8 cellular contexts compared by ENCODE assay signal in genomic region chr2:142865924-142866323, GRCh38. TPM values are rescaled to one million over a fixed set of nuclear protein-coding genes. Genes with fewer than 3 reads are reported as not detected.
DNase-seq lines count a peak whose midpoint lies in the region; ATAC-seq and TF ChIP-seq lines count a peak whose summit lies in the region.

No MANE protein-coding gene starts in this region.

- no peak for TF ChIP-seq CTCF in fibroblast of pulmonary artery (IDR thresholded peaks at IDR 0.05; ENCODE audit: low read length, missing control alignments)

- CTCF ChIA-PET in activated CD4-positive, alpha-beta memory T cell treated with anti-CD3 and anti-CD28 coated beads, Interleukin-2, amount 10 ng/mL, durations not matched to agents 7 days and 5 days (lab: Charles Lee), result interaction anchor here (0.6 kb wide), 1 partner anchor 14 kb away, joined by 3 read pairs; no protein-coding TSS in a partner anchor

- H3K36me3 Mint-ChIP-seq in activated T-helper 2 cell treated with anti-CD3 and anti-CD28 coated beads, Interferon-gamma antibody, Interleukin-2, Interleukin-4, amounts not matched to agents 10 μg/mL and 5 μg/mL and 100 μg/mL, durations not matched to agents 14 hours and 24 hours and 36 hours (ENCODE audit: low read depth), result no peaks in the 10 kb centered on the region
- H3K36me3 Mint-ChIP-seq in activated CD4-positive, alpha-beta memory T cell treated with anti-CD3 and anti-CD28 coated beads, Interleukin-2, amount 10 ng/mL, durations not matched to agents 7 days and 5 days (ENCODE audit: low read depth), result no peaks in the 10 kb centered on the region

- no peak overlapping the region for H3K4me3 Mint-ChIP-seq in activated T-helper 2 cell treated with anti-CD3 and anti-CD28 coated beads, Interferon-gamma antibody, Interleukin-2, Interleukin-4, amounts not matched to agents 10 μg/mL and 5 μg/mL and 100 μg/mL, durations not matched to agents 14 hours and 24 hours and 36 hours (ENCODE audit: low read depth)
- H3K4me3 Mint-ChIP-seq in activated CD4-positive, alpha-beta memory T cell treated with anti-CD3 and anti-CD28 coated beads, Interleukin-2, amount 10 ng/mL, durations not matched to agents 7 days and 5 days, result no peak overlapping the region

- H3K9me3 Mint-ChIP-seq in activated T-helper 2 cell treated with anti-CD3 and anti-CD28 coated beads, Interferon-gamma antibody, Interleukin-2, Interleukin-4, amounts not matched to agents 10 μg/mL and 5 μg/mL and 100 μg/mL, durations not matched to agents 14 hours and 24 hours and 36 hours, result no peaks in the 10 kb centered on the region
- H3K9me3 Mint-ChIP-seq in activated CD4-positive, alpha-beta memory T cell treated with anti-CD3 and anti-CD28 coated beads, Interleukin-2, amount 10 ng/mL, durations not matched to agents 7 days and 5 days, result no peaks in the 10 kb centered on the region

- no peak overlapping the region for H3K4me3 ChIP-seq in fibroblast of pulmonary artery (replicated peaks; ENCODE audit: low read depth, low read length)

- H3K27me3 Mint-ChIP-seq in activated T-helper 2 cell treated with anti-CD3 and anti-CD28 coated beads, Interferon-gamma antibody, Interleukin-2, Interleukin-4, amounts not matched to agents 10 μg/mL and 5 μg/mL and 100 μg/mL, durations not matched to agents 14 hours and 24 hours and 36 hours (ENCODE audit: low read depth), result no peaks in the 10 kb centered on the region
- H3K27me3 Mint-ChIP-seq in activated CD4-positive, alpha-beta memory T cell treated with anti-CD3 and anti-CD28 coated beads, Interleukin-2, amount 10 ng/mL, durations not matched to agents 7 days and 5 days, result peaks cover 3% of the 10 kb centered on the region

- intact Hi-C loops in activated T-helper 2 cell treated with anti-CD3 and anti-CD28 coated beads, Interferon-gamma antibody, Interleukin-2, Interleukin-4, amounts not matched to agents 10 μg/mL and 5 μg/mL and 100 μg/mL, durations not matched to agents 14 hours and 24 hours and 36 hours (cut with micrococcal nuclease), result no loop called here

- H3K27ac Mint-ChIP-seq in activated T-helper 2 cell treated with anti-CD3 and anti-CD28 coated beads, Interferon-gamma antibody, Interleukin-2, Interleukin-4, amounts not matched to agents 10 μg/mL and 5 μg/mL and 100 μg/mL, durations not matched to agents 14 hours and 24 hours and 36 hours, result no peak overlapping the region
- no peak overlapping the region for H3K27ac Mint-ChIP-seq in activated CD4-positive, alpha-beta memory T cell treated with anti-CD3 and anti-CD28 coated beads, Interleukin-2, amount 10 ng/mL, durations not matched to agents 7 days and 5 days

- ATAC-seq in GM21526 (IDR thresholded peaks at IDR 0.05; ENCODE audit: low FRiP score, unreplicated experiment) (peak; percentile 95), HG03575 (IDR thresholded peaks at IDR 0.05; ENCODE audit: extremely low read depth, insufficient number of reproducible peaks, low FRiP score, unreplicated experiment) (peak; percentile 98)

- H3K4me1 Mint-ChIP-seq in activated T-helper 2 cell treated with anti-CD3 and anti-CD28 coated beads, Interferon-gamma antibody, Interleukin-2, Interleukin-4, amounts not matched to agents 10 μg/mL and 5 μg/mL and 100 μg/mL, durations not matched to agents 14 hours and 24 hours and 36 hours (ENCODE audit: low read depth), result no peaks in the 10 kb centered on the region
- no peaks in the 10 kb centered on the region for H3K4me1 Mint-ChIP-seq in activated CD4-positive, alpha-beta memory T cell treated with anti-CD3 and anti-CD28 coated beads, Interleukin-2, amount 10 ng/mL, durations not matched to agents 7 days and 5 days

- POLR2A ChIA-PET in activated CD4-positive, alpha-beta memory T cell treated with anti-CD3 and anti-CD28 coated beads, Interleukin-2, amount 10 ng/mL, durations not matched to agents 7 days and 5 days (lab: Charles Lee), result no interaction called here

- DNase-seq in GDM1 (lab: John Stamatoyannopoulos, UW) (peak; percentile 30), fibroblast of pulmonary artery (ENCODE audit: low read depth) (peak; percentile 8), ecto neural progenitor cell (ENCODE audit: low spot score) (no peak), NCI-H2196 treated with DMSO at 0.1 percent for 48 hours (lab: John Stamatoyannopoulos, UW; ENCODE audit: unreplicated experiment) (no peak)
- no peak for DNase-seq in activated T-helper 2 cell treated with anti-CD3 and anti-CD28 coated beads, Interferon-gamma antibody, Interleukin-2, Interleukin-4, amounts not matched to agents 10 μg/mL and 5 μg/mL and 100 μg/mL, durations not matched to agents 14 hours and 24 hours and 36 hours (ENCODE audit: low spot score)
- no peak for DNase-seq in activated CD4-positive, alpha-beta memory T cell treated with anti-CD3 and anti-CD28 coated beads, Interleukin-2, amount 10 ng/mL, durations not matched to agents 7 days and 5 days

RNA-seq across cellular contexts. Expression of gene KYNU, which starts 11.5 kb away (rescaled TPM):
- total RNA-seq in activated T-helper 2 cell treated with anti-CD3 and anti-CD28 coated beads, Interferon-gamma antibody, Interleukin-2, Interleukin-4, amounts not matched to agents 10 μg/mL and 5 μg/mL and 100 μg/mL, durations not matched to agents 14 hours and 24 hours and 36 hours, result 0.11 TPM in 1 of 2 replicates, not detected in the other
- not detected for total RNA-seq in activated CD4-positive, alpha-beta memory T cell treated with anti-CD3 and anti-CD28 coated beads, Interleukin-2, amount 10 ng/mL, durations not matched to agents 7 days and 5 days

Comparison
In these comparisons a context has a peak if more than half of its experiments do, and no peak if none do; other contexts are left out.
1. DNase-seq: peak in GDM1 (single experiment) and fibroblast of pulmonary artery (single experiment); none in ecto neural progenitor cell (single experiment), NCI-H2196 treated with DMSO at 0.1 percent for 48 hours (single experiment), activated T-helper 2 cell treated with anti-CD3 and anti-CD28 coated beads, Interferon-gamma antibody, Interleukin-2, Interleukin-4, amounts not matched to agents 10 μg/mL and 5 μg/mL and 100 μg/mL, durations not matched to agents 14 hours and 24 hours and 36 hours (single experiment) and activated CD4-positive, alpha-beta memory T cell treated with anti-CD3 and anti-CD28 coated beads, Interleukin-2, amount 10 ng/mL, durations not matched to agents 7 days and 5 days (single experiment).